16 cellular contexts compared by ENCODE assay signal in genomic region chr6:169832247-169832948, GRCh38.
DNase-seq lines count a peak whose midpoint lies in the region; ATAC-seq and TF ChIP-seq lines count a peak whose summit lies in the region.
"Had no signal": no experiment of that assay in that cellular context is flagged by ENCODE, and none has a peak within 500 bp of the region (broad histone marks: within the 10 kb centered on the region; RNA-seq: fewer than 3 reads in every experiment).

No MANE protein-coding gene starts in this region.

- intact Hi-C loops in right lobe of liver (cut with DNase I): no loop called here

- H3K27ac ChIP-seq in BLaER1 (no peak overlapping the region), right lobe of liver (peak overlapping the region; percentile 19 to 33 (median 29))
- H3K27ac ChIP-seq: brain microvascular endothelial cell, C4-2B, gastroesophageal sphincter, vagina had no signal

- peaks cover 16% of the 10 kb centered on the region for H3K4me1 ChIP-seq in BLaER1
- peaks cover 5% of the 10 kb centered on the region for H3K4me1 ChIP-seq in endocrine pancreas (ENCODE audit: control insufficient read depth, insufficient read depth, low read length)
- H3K4me1 ChIP-seq in right lobe of liver: peaks cover 0 to 14% (median 6%) of the 10 kb centered on the region in 4 donors

- DNase-seq in NCI-H2029 (lab: John Stamatoyannopoulos, UW) (peak; percentile 46), right lobe of liver (peak in 1 of 3 donors; percentile 42), cerebellar nuclear complex (lab: John Stamatoyannopoulos, UW) (no peak), GOT3 (lab: John Stamatoyannopoulos, UW) (no peak)
- no peak for DNase-seq in stimulated activated naive CD8-positive, alpha-beta T cell treated with anti-CD3 and anti-CD28 coated beads, Interleukin-15, amount 100 ng/mL, for 72 hours

- TF ChIP-seq CTCF in right lobe of liver (IDR thresholded peaks at IDR 0.05): no peak

- H3K27me3 ChIP-seq in BLaER1 (0 out of 2 replicates have a peak, but pooled peaks cover 2% of the 10 kb centered on the region), endocrine pancreas (ENCODE audit: control insufficient read depth, insufficient read depth, low read length) (no peaks in the 10 kb centered on the region), right lobe of liver (no peaks in the 10 kb centered on the region)
- H3K27me3 ChIP-seq: brain microvascular endothelial cell, vagina had no signal

- no peak overlapping the region for H3K4me3 ChIP-seq in BLaER1
- peak overlapping the region; percentile 52 for H3K4me3 ChIP-seq in endocrine pancreas (ENCODE audit: control insufficient read depth, insufficient read depth, low read length)
- H3K4me3 ChIP-seq in right lobe of liver: no peak overlapping the region
- H3K4me3 ChIP-seq: gastroesophageal sphincter, smooth muscle cell, vagina had no signal

- H3K9me3 ChIP-seq in BLaER1 (no peaks in the 10 kb centered on the region), endocrine pancreas (ENCODE audit: control insufficient read depth, low read length) (no peaks in the 10 kb centered on the region), right lobe of liver (no peaks in the 10 kb centered on the region)
- H3K9me3 ChIP-seq: gastroesophageal sphincter, vagina had no signal

- H3K27ac Mint-ChIP-seq in stimulated activated naive CD8-positive, alpha-beta T cell treated with anti-CD3 and anti-CD28 coated beads, Interleukin-15, amount 100 ng/mL, for 72 hours: no peak overlapping the region
- H3K27ac Mint-ChIP-seq: activated naive CD4-positive, alpha-beta T cell treated with anti-CD3 and anti-CD28 coated beads for 36 hours; immature natural killer cell; stimulated activated naive CD8-positive, alpha-beta T cell treated with anti-CD3 and anti-CD28 coated beads, Interleukin-15, Interleukin-2, amounts not matched to agents 100 ng/mL and 50 ng/mL, for 24 hours had no signal

- 12% methylated on average over 4 of the region's 4 CpGs for WGBS in right lobe of liver (ENCODE audit: insufficient coverage, low coverage, low lambda C conversion rate, missing lambda C conversion rate)

- H3K36me3 ChIP-seq in BLaER1 (no peaks in the 10 kb centered on the region), endocrine pancreas (ENCODE audit: control insufficient read depth, insufficient read depth, low read length) (no peaks in the 10 kb centered on the region), right lobe of liver (no peaks in the 10 kb centered on the region)
- H3K36me3 ChIP-seq: brain microvascular endothelial cell, gastroesophageal sphincter, vagina had no signal

- peak overlapping the region; percentile 64 for H3K4me2 ChIP-seq in BLaER1
- H3K4me2 ChIP-seq: smooth muscle cell had no signal

- H3K9ac ChIP-seq in BLaER1 (no peak overlapping the region), endocrine pancreas (ENCODE audit: control insufficient read depth, insufficient read depth, low read length) (peak overlapping the region; percentile 38)

- H4K20me1 ChIP-seq in BLaER1: peaks cover 10% of the 10 kb centered on the region; the same call in 1 of the 2 replicates

- H3K9me3 Mint-ChIP-seq in stimulated activated naive CD8-positive, alpha-beta T cell treated with anti-CD3 and anti-CD28 coated beads, Interleukin-15, amount 100 ng/mL, for 72 hours: no peaks in the 10 kb centered on the region
- H3K9me3 Mint-ChIP-seq: activated naive CD4-positive, alpha-beta T cell treated with anti-CD3 and anti-CD28 coated beads for 36 hours; stimulated activated naive CD8-positive, alpha-beta T cell treated with anti-CD3 and anti-CD28 coated beads, Interleukin-15, Interleukin-2, amounts not matched to agents 100 ng/mL and 50 ng/mL, for 24 hours had no signal

- TF ChIP-seq POLR2A in right lobe of liver (IDR thresholded peaks at IDR 0.05): no peak

- peaks cover 10% of the 10 kb centered on the region for H3K4me1 Mint-ChIP-seq in stimulated activated naive CD8-positive, alpha-beta T cell treated with anti-CD3 and anti-CD28 coated beads, Interleukin-15, amount 100 ng/mL, for 72 hours

- ATAC-seq in right lobe of liver: peak; percentile 67 to 74 (median 72)
- ATAC-seq in stimulated activated naive CD8-positive, alpha-beta T cell treated with anti-CD3 and anti-CD28 coated beads, Interleukin-15, amount 100 ng/mL, for 72 hours: no peak
- no peak for ATAC-seq in HG03469 (IDR thresholded peaks at IDR 0.05; ENCODE audit: unreplicated experiment)

- H3K4me3 Mint-ChIP-seq in stimulated activated naive CD8-positive, alpha-beta T cell treated with anti-CD3 and anti-CD28 coated beads, Interleukin-15, amount 100 ng/mL, for 72 hours: no peak overlapping the region
- H3K4me3 Mint-ChIP-seq: activated naive CD4-positive, alpha-beta T cell treated with anti-CD3 and anti-CD28 coated beads for 36 hours; immature natural killer cell; stimulated activated naive CD8-positive, alpha-beta T cell treated with anti-CD3 and anti-CD28 coated beads, Interleukin-15, Interleukin-2, amounts not matched to agents 100 ng/mL and 50 ng/mL, for 24 hours had no signal

- peaks cover 79% of the 10 kb centered on the region for H3K27me3 Mint-ChIP-seq in stimulated activated naive CD8-positive, alpha-beta T cell treated with anti-CD3 and anti-CD28 coated beads, Interleukin-15, amount 100 ng/mL, for 72 hours

Comparison
In these comparisons a context has a peak if more than half of its experiments do, and no peak if none do; other contexts are left out.
1. ATAC-seq: peak in right lobe of liver (4 of 4); none in stimulated activated naive CD8-positive, alpha-beta T cell treated with anti-CD3 and anti-CD28 coated beads, Interleukin-15, amount 100 ng/mL, for 72 hours (single experiment) and HG03469 (single experiment).